In genomic region chr19:29771708-29772415, GRCh38 we compare ENCODE assay signal across 9 cellular contexts. TPM values are rescaled to one million over a fixed set of nuclear protein-coding genes. Genes with fewer than 3 reads are reported as not detected.
DNase-seq lines count a peak whose midpoint lies in the region; ATAC-seq lines count a peak whose summit lies in the region.
"Had no signal": no experiment of that assay in that cellular context is flagged by ENCODE, and none has a peak within 500 bp of the region (broad histone marks: within the 10 kb centered on the region; RNA-seq: fewer than 3 reads in every experiment).

No MANE protein-coding gene starts in this region.

- H3K4me3 ChIP-seq in CD4-positive, alpha-beta memory T cell (ENCODE audit: low read length in 2 of 2) = no peak overlapping the region
- H3K4me3 ChIP-seq: SK-N-MC had no signal

- no peaks in the 10 kb centered on the region for H3K4me1 Mint-ChIP-seq in CD4-positive, alpha-beta memory T cell

- CTCF ChIA-PET in CD4-positive, alpha-beta memory T cell (lab: Charles Lee; ENCODE audit: partially characterized antibody) = interaction anchor here (1.9 to 5.2 kb wide), 3 partner anchors 11 to 101 kb away, joined by 5 to 42 read pairs (median 21); no protein-coding TSS in a partner anchor

- no peaks in the 10 kb centered on the region for H3K36me3 ChIP-seq in CD4-positive, alpha-beta memory T cell (ENCODE audit: insufficient read depth, low read length)

- intact Hi-C loops in CD4-positive, alpha-beta memory T cell (cut with micrococcal nuclease) = loop anchor here (1.0 kb wide), 1 partner anchor 101 kb away; no protein-coding TSS in a partner anchor

- no peak overlapping the region for H3K27ac Mint-ChIP-seq in CD4-positive, alpha-beta memory T cell

- no peaks in the 10 kb centered on the region for H3K9me3 ChIP-seq in CD4-positive, alpha-beta memory T cell (ENCODE audit: control insufficient read depth in 1 of 2, low read length in 2 of 2)

- H3K36me3 Mint-ChIP-seq in CD4-positive, alpha-beta memory T cell = no peaks in the 10 kb centered on the region

- H3K27me3 Mint-ChIP-seq in CD4-positive, alpha-beta memory T cell = no peaks in the 10 kb centered on the region

- ATAC-seq in GM19452 (IDR thresholded peaks at IDR 0.05; ENCODE audit: unreplicated experiment) = no peak

- POLR2A ChIA-PET in CD4-positive, alpha-beta memory T cell (lab: Charles Lee; ENCODE audit: partially characterized antibody) = no interaction called here

- no peak overlapping the region for H3K4me3 Mint-ChIP-seq in CD4-positive, alpha-beta memory T cell

- H3K27ac ChIP-seq in CD4-positive, alpha-beta memory T cell (ENCODE audit: low read depth, low read length) = no peak overlapping the region
- no peak overlapping the region for H3K27ac ChIP-seq in caudate nucleus (ENCODE audit: low read depth, low read length)
- H3K27ac ChIP-seq: SK-N-MC had no signal

- no peaks in the 10 kb centered on the region for H3K9me3 Mint-ChIP-seq in CD4-positive, alpha-beta memory T cell

- H3K27me3 ChIP-seq in CD4-positive, alpha-beta memory T cell (ENCODE audit: insufficient read depth, low read length) = no peaks in the 10 kb centered on the region

- peak in 3 of 5 donors; percentile 10 to 20 (median 13) for DNase-seq in CD4-positive, alpha-beta memory T cell
- DNase-seq in H4 (ENCODE audit: low spot score) (peak; percentile 54), RPMI8226 (peak; percentile 43), caudate nucleus (lab: John Stamatoyannopoulos, UW) (peak in 46 of 61 donors; percentile 2 to 58 (median 18)), kidney tubule cell (ENCODE audit: low spot score) (peak; percentile 57), stromal cell of bone marrow (ENCODE audit: low read depth) (peak; percentile 18), germinal center (ENCODE audit: low spot score) (no peak)

- H3K4me1 ChIP-seq in CD4-positive, alpha-beta memory T cell (ENCODE audit: insufficient read depth, low read length) = no peaks in the 10 kb centered on the region

RNA-seq across cellular contexts. Expression of gene CCNE1, which starts 39.9 kb away (rescaled TPM):
- total RNA-seq in CD4-positive, alpha-beta memory T cell = 1 to 10 TPM; 2.9 to 3.4 TPM
- polyA plus RNA-seq in CD4-positive, alpha-beta memory T cell = under 1 TPM; 0.50 to 0.89 TPM
- total RNA-seq in H4 (2014; rRNA removed; shearing (Covaris generic)) = 40.1 and 50.1 TPM in 2 replicates

RNA-seq across cellular contexts. Expression of gene C19orf12, which starts 56.8 kb away (rescaled TPM):
- 10 to 100 TPM; 29.3 to 30.1 TPM for total RNA-seq in CD4-positive, alpha-beta memory T cell
- polyA plus RNA-seq in CD4-positive, alpha-beta memory T cell = 10 to 100 TPM; 22.7 to 23.6 TPM
- 28.4 and 31.7 TPM in 2 replicates for total RNA-seq in H4 (2014; rRNA removed; shearing (Covaris generic))
